In genomic region chr3:44554626-44555592, GRCh38 we compare ENCODE assay signal across 8 cellular contexts. TPM values are rescaled to one million over a fixed set of nuclear protein-coding genes. Genes with fewer than 3 reads are reported as not detected.
DNase-seq lines count a peak whose midpoint lies in the region; ATAC-seq and TF ChIP-seq lines count a peak whose summit lies in the region.

Gene ZKSCAN7 (plus strand): TSS chr3:44555193. CDS start chr3:44557048, 1,855 bp downstream.

- ATAC-seq in HG02885 (IDR thresholded peaks at IDR 0.05; ENCODE audit: poor library complexity, unreplicated experiment), result peak; percentile 83

- TF ChIP-seq CTCF in GM13976 (IDR thresholded peaks at IDR 0.05; ENCODE audit: borderline replicate concordance, control extremely low read depth, extremely low read depth, insufficient read depth, missing control alignments) (no peak), suprapubic skin (IDR thresholded peaks at IDR 0.05) (peak in 1 of 2 donors; percentile 18)

- H3K4me3 ChIP-seq in suprapubic skin, result peak within 1 kb of the TSS; percentile 81

- peaks cover 8% of the 10 kb centered on the region for H3K9me3 Mint-ChIP-seq in activated naive CD8-positive, alpha-beta T cell treated with anti-CD3 and anti-CD28 coated beads for 36 hours

- TF ChIP-seq POLR2A in suprapubic skin (IDR thresholded peaks at IDR 0.05), result no peak

- TF ChIP-seq EP300 in suprapubic skin (IDR thresholded peaks at IDR 0.05), result no peak

- peaks cover 26% of the 10 kb centered on the region for H3K27me3 ChIP-seq in suprapubic skin

- intact Hi-C loops in head of caudate nucleus (cut with DNase I), result no loop called here

- peak within 1 kb of the TSS; percentile 91 for H3K4me3 Mint-ChIP-seq in activated naive CD8-positive, alpha-beta T cell treated with anti-CD3 and anti-CD28 coated beads for 36 hours

- no peaks in the 10 kb centered on the region for H3K36me3 ChIP-seq in suprapubic skin

- no peaks in the 10 kb centered on the region for H3K27me3 Mint-ChIP-seq in activated naive CD8-positive, alpha-beta T cell treated with anti-CD3 and anti-CD28 coated beads for 36 hours

- peak within 1 kb of the TSS; percentile 90 for H3K27ac Mint-ChIP-seq in activated naive CD8-positive, alpha-beta T cell treated with anti-CD3 and anti-CD28 coated beads for 36 hours

- peaks cover 17% of the 10 kb centered on the region for H3K4me1 ChIP-seq in suprapubic skin

- H3K36me3 Mint-ChIP-seq in activated naive CD8-positive, alpha-beta T cell treated with anti-CD3 and anti-CD28 coated beads for 36 hours, result peaks cover 48% of the 10 kb centered on the region

- H3K4me1 Mint-ChIP-seq in activated naive CD8-positive, alpha-beta T cell treated with anti-CD3 and anti-CD28 coated beads for 36 hours, result peaks cover 16% of the 10 kb centered on the region

- H3K27ac ChIP-seq in suprapubic skin, result peak within 1 kb of the TSS; percentile 43

- in situ Hi-C loops in GM13976 (cut with MboI; ENCODE audit: low sequenced_read_pairs, unreplicated experiment), result no loop called here

- DNase-seq in GM13976 (ENCODE audit: low spot score) (peak; percentile 87), RPMI8226 (peak; percentile 11), head of caudate nucleus (peak; percentile 31 to 84 (median 71)), occipital lobe (lab: John Stamatoyannopoulos, UW) (peak; percentile 45), suprapubic skin (ENCODE audit: low spot score in 2 of 2) (peak; percentile 64 to 83), HUDEP-2 (lab: John Stamatoyannopoulos, UW; ENCODE audit: unreplicated experiment in 76 of 76) (no peak)
- DNase-seq in activated naive CD8-positive, alpha-beta T cell treated with anti-CD3 and anti-CD28 coated beads for 36 hours, result peak; percentile 70

- 16% methylated on average over 22 of the region's 68 CpGs for WGBS in suprapubic skin

- H3K9me3 ChIP-seq in suprapubic skin, result no peaks in the 10 kb centered on the region

RNA-seq across cellular contexts. Expression of gene ZKSCAN7, which starts in this region (rescaled TPM):
- 1 to 10 TPM; 4.4 to 4.5 TPM for total RNA-seq in activated naive CD8-positive, alpha-beta T cell treated with anti-CD3 and anti-CD28 coated beads for 36 hours
- total RNA-seq in occipital lobe (29.8 TPM), suprapubic skin (1 to 10 TPM; 2.2 to 3.9 (median 2.8) TPM)

Comparison
In these comparisons a context has a peak if more than half of its experiments do, and no peak if none do; other contexts are left out.
1. DNase-seq: peak in GM13976 (single experiment), RPMI8226 (single experiment), activated naive CD8-positive, alpha-beta T cell treated with anti-CD3 and anti-CD28 coated beads for 36 hours (single experiment), head of caudate nucleus (42 of 42), occipital lobe (single experiment) and suprapubic skin (2 of 2); none in HUDEP-2 (0 of 76).